In genomic region chr16:24541534-24541933, GRCh38 we compare ENCODE assay signal across 9 cellular contexts. TPM values are rescaled to one million over a fixed set of nuclear protein-coding genes. Genes with fewer than 3 reads are reported as not detected.
DNase-seq lines count a peak whose midpoint lies in the region; ATAC-seq and TF ChIP-seq lines count a peak whose summit lies in the region.
"Had no signal": no experiment of that assay in that cellular context is flagged by ENCODE, and none has a peak within 500 bp of the region (broad histone marks: within the 10 kb centered on the region; RNA-seq: fewer than 3 reads in every experiment).

No MANE protein-coding gene starts in this region.

- H3K36me3 Mint-ChIP-seq in chondrocyte (ENCODE audit: low read depth) = peaks cover 6% of the 10 kb centered on the region
- no peaks in the 10 kb centered on the region for H3K36me3 Mint-ChIP-seq in natural killer cell

- H3K9me3 Mint-ChIP-seq in chondrocyte (ENCODE audit: low read depth) = no peaks in the 10 kb centered on the region
- no peaks in the 10 kb centered on the region for H3K9me3 Mint-ChIP-seq in natural killer cell

- peaks cover 45% of the 10 kb centered on the region for H3K4me1 Mint-ChIP-seq in chondrocyte (ENCODE audit: low read depth)
- peaks cover 60 to 64% of the 10 kb centered on the region in 2 donors for H3K4me1 Mint-ChIP-seq in natural killer cell

- H3K27me3 Mint-ChIP-seq in chondrocyte (ENCODE audit: low read depth) = no peaks in the 10 kb centered on the region
- no peaks in the 10 kb centered on the region for H3K27me3 Mint-ChIP-seq in natural killer cell (ENCODE audit: low read depth in 2 of 2)

- DNase-seq in AG09309 (ENCODE audit: low read depth) (no peak), LNCaP clone FGC (ENCODE audit: low read depth) (no peak), chondrocyte (ENCODE audit: low spot score) (no peak), natural killer cell (no peak), nucleus accumbens (lab: John Stamatoyannopoulos, UW) (no peak), hippocampal formation (lab: John Stamatoyannopoulos, UW) (no peak)
- DNase-seq: NCI-H345 had no signal

- intact Hi-C loops in natural killer cell (cut with micrococcal nuclease) = no loop called here

- H3K27ac Mint-ChIP-seq in chondrocyte (ENCODE audit: unreplicated experiment) = peak overlapping the region; percentile 89
- peak overlapping the region; percentile 99 for H3K27ac Mint-ChIP-seq in natural killer cell

- ATAC-seq in natural killer cell (peak in 1 of 3 donors; percentile 7), GM19324 (IDR thresholded peaks at IDR 0.05; ENCODE audit: low FRiP score, unreplicated experiment) (no peak), HG03439 (IDR thresholded peaks at IDR 0.05; ENCODE audit: unreplicated experiment) (no peak)

- TF ChIP-seq CTCF in AG09309 (IDR thresholded peaks at IDR 0.05; ENCODE audit: control insufficient read depth, insufficient read depth, low read depth, low read length, missing control alignments) (no peak), LNCaP clone FGC (IDR thresholded peaks at IDR 0.05; ENCODE audit: control insufficient read depth, extremely low read depth, insufficient read depth) (no peak), chondrocyte (IDR thresholded peaks at IDR 0.05) (no peak), natural killer cell (IDR thresholded peaks at IDR 0.05) (no peak)

- H3K4me3 ChIP-seq in AG09309 (ENCODE audit: control insufficient read depth, low read depth, low read length) (peak overlapping the region; percentile 96), LNCaP clone FGC (ENCODE audit: low read depth, low read length) (peak overlapping the region; percentile 96)

- H3K4me3 Mint-ChIP-seq in chondrocyte (ENCODE audit: unreplicated experiment) = peak overlapping the region; percentile 100
- peak overlapping the region; percentile 97 for H3K4me3 Mint-ChIP-seq in natural killer cell

RNA-seq across cellular contexts. Expression of gene RBBP6, which starts 2.2 kb away (rescaled TPM):
- total RNA-seq in chondrocyte (30.9 to 40.8 TPM (median 33.0 TPM) in 3 replicates), natural killer cell (100 to 1,000 TPM; 155 to 219 (median 173) TPM)
